Comparison of ENCODE assay signal across 8 cellular contexts in genomic region chr9:100216178-100216787, GRCh38.
A peak's percentile ranks its signal among the peaks of the same experiment; 100 is the strongest.
DNase-seq lines count a peak whose midpoint lies in the region; FAIRE-seq and TF ChIP-seq lines count a peak whose summit lies in the region.

No MANE protein-coding gene starts in this region.

- intact Hi-C loops in transverse colon (cut with DNase I; ENCODE audit: low total_unique reads), result no loop called here

- H3K4me3 ChIP-seq in neutrophil (ENCODE audit: low read depth in 1 of 2, low read length in 1 of 2) (no peak overlapping the region), transverse colon (no peak overlapping the region)

- DNase-seq in GM10266 (ENCODE audit: extremely low spot score), result peak; percentile 48
- peak; percentile 28 for DNase-seq in H54 (ENCODE audit: insufficient read length, low spot score)
- peak; percentile 19 for DNase-seq in NCI-H2227 treated with DMSO at 0.1 percent for 48 hours (lab: John Stamatoyannopoulos, UW)
- peak; percentile 79 for DNase-seq in activated CD8-positive, alpha-beta memory T cell treated with anti-CD3 and anti-CD28 coated beads, Interleukin-2, amount 50 U/mL, for 48 hours
- peak; percentile 65 for DNase-seq in fibroblast of peridontal ligament (ENCODE audit: extremely low read depth)
- DNase-seq in transverse colon, result peak; percentile 61
- no peak for DNase-seq in NCI-H2171 (lab: John Stamatoyannopoulos, UW)

- no peak overlapping the region for H3K27ac ChIP-seq in neutrophil
- no peak overlapping the region for H3K27ac ChIP-seq in transverse colon

- H3K36me3 ChIP-seq in neutrophil, result no peaks in the 10 kb centered on the region
- no peaks in the 10 kb centered on the region for H3K36me3 ChIP-seq in transverse colon

- no peaks in the 10 kb centered on the region for H3K27me3 ChIP-seq in neutrophil
- H3K27me3 ChIP-seq in transverse colon, result no peaks in the 10 kb centered on the region

- H3K4me1 ChIP-seq in neutrophil (ENCODE audit: control insufficient read depth in 1 of 2, insufficient read depth in 1 of 2, low read depth in 1 of 2, low read length in 1 of 2), result no peaks in the 10 kb centered on the region
- no peaks in the 10 kb centered on the region for H3K4me1 ChIP-seq in transverse colon

- TF ChIP-seq POLR2A in H54 (IDR thresholded peaks at IDR 0.05; ENCODE audit: low read depth, low read length), result no peak
- no peak for TF ChIP-seq POLR2A in transverse colon (IDR thresholded peaks at IDR 0.05)

- no peak for TF ChIP-seq EP300 in transverse colon (IDR thresholded peaks at IDR 0.05; ENCODE audit: low read depth)

- in situ Hi-C loops in transverse colon (cut with MboI; ENCODE audit: low pct_ligation_motif_present in 1 of 4, low pct_unique_long_range_greater_than_20kb in 1 of 4, low sequenced_read_pairs in 3 of 4), result loop anchor here in 3 of 4 donors (25.0 kb wide), 1 partner anchor 179 kb away; no protein-coding TSS in a partner anchor

- TF ChIP-seq CTCF in GM10266 (IDR thresholded peaks at IDR 0.05; ENCODE audit: control insufficient read depth, insufficient read depth, low read depth, missing control alignments), result peak; percentile 79
- TF ChIP-seq CTCF in neutrophil (IDR thresholded peaks at IDR 0.05), result peak; percentile 40
- peak; percentile 45 to 66 (median 55) for TF ChIP-seq CTCF in transverse colon (IDR thresholded peaks at IDR 0.05)

- H3K9me3 ChIP-seq in neutrophil (no peaks in the 10 kb centered on the region), transverse colon (no peaks in the 10 kb centered on the region)

- FAIRE-seq in H54 (lab: Jason Lieb, UNC), result peak; percentile 89

- WGBS in transverse colon (ENCODE audit: low coverage in 1 of 2), 2 donors, result 72 to 100% methylated on average over 1 to 4 of the region's 4 CpGs
